ENCODE assay signal across 8 cellular contexts in the genomic region with DNA sequence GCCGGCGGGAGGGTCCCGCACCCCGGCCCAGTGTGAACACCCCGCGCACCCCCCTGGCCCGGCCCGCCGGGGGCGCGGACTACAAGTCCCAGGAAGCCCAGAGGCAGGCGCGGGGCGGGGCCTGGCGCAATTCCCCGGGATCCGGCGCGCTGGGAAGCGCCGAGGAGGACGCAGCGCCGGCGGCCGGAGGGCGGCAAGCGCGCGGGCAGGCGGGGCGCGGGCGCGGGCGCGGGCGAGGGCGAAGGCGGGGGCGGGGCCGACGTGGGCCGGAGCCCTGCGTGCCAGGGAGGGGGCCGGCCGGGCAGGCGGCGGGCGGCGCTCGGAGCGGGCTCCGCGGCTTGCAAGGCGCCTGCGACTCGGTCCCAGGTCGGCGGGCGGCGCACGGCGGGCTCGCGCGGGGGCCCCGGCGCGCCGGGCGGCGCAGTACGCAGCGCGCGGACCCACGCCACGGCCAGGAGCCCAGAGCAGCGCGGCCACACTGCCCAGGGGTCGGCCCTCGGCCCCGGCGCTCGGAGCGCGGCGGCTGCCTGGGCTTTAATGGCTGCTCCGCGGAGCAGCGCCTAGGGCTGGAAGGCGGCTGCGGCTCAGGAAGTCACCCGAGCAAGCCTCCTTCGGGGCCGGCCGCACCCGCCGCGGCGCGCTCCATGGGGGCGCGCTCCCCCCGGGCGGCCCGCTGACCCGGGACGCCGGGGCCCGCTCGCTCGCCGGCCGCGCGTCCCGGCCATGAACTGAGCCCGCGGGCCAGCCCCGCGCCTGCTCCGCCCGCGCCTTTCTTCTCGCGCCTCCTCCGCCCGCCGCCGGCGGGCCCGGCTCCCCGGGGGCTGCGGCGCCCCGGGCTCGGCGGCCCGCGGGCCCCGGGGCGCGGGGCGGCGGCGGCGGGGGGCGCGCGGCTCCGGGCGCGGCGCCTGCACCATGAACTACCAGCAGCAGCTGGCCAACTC. TPM values are rescaled to one million over a fixed set of nuclear protein-coding genes. Genes with fewer than 3 reads are reported as not detected.
A peak's percentile ranks its signal among the peaks of the same experiment; 100 is the strongest.
DNase-seq lines count a peak whose midpoint lies in the region; ATAC-seq and TF ChIP-seq lines count a peak whose summit lies in the region.

A gene (plus strand): TSS at position 269 of the 941 bp plus-strand sequence.

- H3K4me3 ChIP-seq in HEK293 (ENCODE audit: low read depth, low read length) (peak within 1 kb of the TSS; percentile 67), neural cell (ENCODE audit: low read length) (peak within 1 kb of the TSS; percentile 95)

- H3K36me3 ChIP-seq in HEK293 (ENCODE audit: control insufficient read depth in 2 of 2, insufficient read depth in 1 of 2, low read length in 2 of 2) (no peaks in the 10 kb centered on the region), neural cell (ENCODE audit: insufficient read depth, low read length) (no peaks in the 10 kb centered on the region)

- DNase-seq in DMS 273 (lab: John Stamatoyannopoulos, UW; ENCODE audit: unreplicated experiment) (peak; percentile 95), NCI-H345 treated with DMSO at 0.1 percent for 48 hours (lab: John Stamatoyannopoulos, UW; ENCODE audit: unreplicated experiment) (peak; percentile 50), globus pallidus (ENCODE audit: low spot score) (peak; percentile 92)

- H3K27me3 Mint-ChIP-seq in activated naive CD8-positive, alpha-beta T cell = peaks cover 23% of the 10 kb centered on the region

- no peaks in the 10 kb centered on the region for H3K36me3 Mint-ChIP-seq in activated naive CD8-positive, alpha-beta T cell

- no peak within 1 kb of the TSS for H3K27ac Mint-ChIP-seq in activated naive CD8-positive, alpha-beta T cell

- TF ChIP-seq EP300 in neural cell (conservative IDR thresholded peaks at IDR 0.05; ENCODE audit: poor library complexity, severe bottlenecking) = no peak

- H3K9me2 ChIP-seq in neural cell (ENCODE audit: insufficient read depth, low read length) = no peaks in the 10 kb centered on the region

- no peak for TF ChIP-seq RAD21 in neural cell (conservative IDR thresholded peaks at IDR 0.05)

- no peaks in the 10 kb centered on the region for H3K27me3 ChIP-seq in neural cell (ENCODE audit: insufficient read depth, low read depth, low read length)

- peak within 1 kb of the TSS; percentile 76 for H3K9ac ChIP-seq in neural cell (ENCODE audit: low read length)

- no peaks in the 10 kb centered on the region for H3F3A ChIP-seq in neural cell (ENCODE audit: insufficient read depth, low read length, poor library complexity, severe bottlenecking)

- H3K4me1 ChIP-seq in HEK293 (ENCODE audit: control insufficient read depth, insufficient read depth, low read length) = no peaks in the 10 kb centered on the region; the same call in 1 of the 2 replicates

- H3K4me2 ChIP-seq in neural cell (ENCODE audit: low read length) = peak within 1 kb of the TSS; percentile 86

- peaks cover 3% of the 10 kb centered on the region for H4K20me1 ChIP-seq in neural cell (ENCODE audit: insufficient read depth)

- peak within 1 kb of the TSS; percentile 14 for H2AFZ ChIP-seq in neural cell (ENCODE audit: low read depth, low read length)

- no peak for ATAC-seq in HG03196 (IDR thresholded peaks at IDR 0.05; ENCODE audit: unreplicated experiment)
- no peak for ATAC-seq in GM19467 (IDR thresholded peaks at IDR 0.05; ENCODE audit: unreplicated experiment)

- no peaks in the 10 kb centered on the region for H3K9me3 Mint-ChIP-seq in activated naive CD8-positive, alpha-beta T cell (ENCODE audit: low read depth)

- POLR2A ChIA-PET in HEK293 (lab: Yijun Ruan, JAX) = interaction anchor here (0.6 kb wide), 1 partner anchor 310 kb away, joined by 4 read pairs; no protein-coding TSS in a partner anchor

- H3K79me2 ChIP-seq in neural cell (replicated peaks; ENCODE audit: insufficient read depth, low read length) = peaks cover 40% of the 10 kb centered on the region

- H3K27ac ChIP-seq in HEK293 (ENCODE audit: extremely low read depth, low read depth, low read length) (peak within 1 kb of the TSS; percentile 80; the same call in 1 of the 2 replicates), neural cell (ENCODE audit: low read length) (no peak within 1 kb of the TSS)

- H3K4me3 Mint-ChIP-seq in activated naive CD8-positive, alpha-beta T cell = peak within 1 kb of the TSS; percentile 88

- CTCF ChIA-PET in HEK293 (lab: Yijun Ruan, JAX) = no interaction called here

- H3K9me3 ChIP-seq in HEK293 (ENCODE audit: control insufficient read depth, insufficient read depth, low read depth, low read length) (no peaks in the 10 kb centered on the region), neural cell (ENCODE audit: low read length) (no peaks in the 10 kb centered on the region)

- TF ChIP-seq CTCF in HEK293 (tag by site-specific recombination; IDR thresholded peaks at IDR 0.05) (no peak), neural cell (IDR thresholded peaks at IDR 0.05; ENCODE audit: poor library complexity, severe bottlenecking) (no peak)

- H3K4me1 Mint-ChIP-seq in activated naive CD8-positive, alpha-beta T cell (ENCODE audit: low read depth) = peaks cover 13% of the 10 kb centered on the region

TF ChIP-seq in HEK293, 187 proteins besides CTCF, POLR2A, EP300 and RAD21:
- TF ChIP-seq WT1 (tag by site-specific recombination; IDR thresholded peaks at IDR 0.05) = no peak
- TF ChIP-seq IKZF3 (tag by site-specific recombination; IDR thresholded peaks at IDR 0.05) = peak; percentile 92
- TF ChIP-seq, protein P1, sequence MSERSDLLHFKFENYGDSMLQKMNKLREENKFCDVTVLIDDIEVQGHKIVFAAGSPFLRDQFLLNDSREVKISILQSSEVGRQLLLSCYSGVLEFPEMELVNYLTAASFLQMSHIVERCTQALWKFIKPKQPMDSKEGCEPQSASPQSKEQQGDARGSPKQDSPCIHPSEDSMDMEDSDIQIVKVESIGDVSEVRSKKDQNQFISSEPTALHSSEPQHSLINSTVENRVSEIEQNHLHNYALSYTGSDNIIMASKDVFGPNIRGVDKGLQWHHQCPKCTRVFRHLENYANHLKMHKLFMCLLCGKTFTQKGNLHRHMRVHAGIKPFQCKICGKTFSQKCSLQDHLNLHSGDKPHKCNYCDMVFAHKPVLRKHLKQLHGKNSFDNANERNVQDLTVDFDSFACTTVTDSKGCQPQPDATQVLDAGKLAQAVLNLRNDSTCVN (tag by site-specific recombination; optimal IDR thresholded peaks at IDR 0.05) = peak; percentile 22
- 0 out of 2 replicates have a peak, but pooled peaks have one; percentile 1 for TF ChIP-seq ZSCAN30 (tag by site-specific recombination; IDR thresholded peaks at IDR 0.05)
- TF ChIP-seq ZNF76 (tag by site-specific recombination; IDR thresholded peaks at IDR 0.05; ENCODE audit: borderline replicate concordance, low read depth) = peak; percentile 65; the same call in 1 of the 2 replicates

TF ChIP-seq in neural cell, 6 proteins besides CTCF, POLR2A, EP300 and RAD21:
- TF ChIP-seq MXI1 (conservative IDR thresholded peaks at IDR 0.05; ENCODE audit: poor library complexity, severe bottlenecking) (no peak), POLR2AphosphoS5 (IDR thresholded peaks at IDR 0.05) (peak; percentile 37), TAF1 (IDR thresholded peaks at IDR 0.05; ENCODE audit: low read depth) (no peak), EZH2 (IDR thresholded peaks at IDR 0.05; ENCODE audit: borderline replicate concordance, insufficient read depth, low read length, poor library complexity, severe bottlenecking) (no peak), SMC3 (conservative IDR thresholded peaks at IDR 0.05; ENCODE audit: poor library complexity) (no peak)
- TF ChIP-seq, protein P2, sequence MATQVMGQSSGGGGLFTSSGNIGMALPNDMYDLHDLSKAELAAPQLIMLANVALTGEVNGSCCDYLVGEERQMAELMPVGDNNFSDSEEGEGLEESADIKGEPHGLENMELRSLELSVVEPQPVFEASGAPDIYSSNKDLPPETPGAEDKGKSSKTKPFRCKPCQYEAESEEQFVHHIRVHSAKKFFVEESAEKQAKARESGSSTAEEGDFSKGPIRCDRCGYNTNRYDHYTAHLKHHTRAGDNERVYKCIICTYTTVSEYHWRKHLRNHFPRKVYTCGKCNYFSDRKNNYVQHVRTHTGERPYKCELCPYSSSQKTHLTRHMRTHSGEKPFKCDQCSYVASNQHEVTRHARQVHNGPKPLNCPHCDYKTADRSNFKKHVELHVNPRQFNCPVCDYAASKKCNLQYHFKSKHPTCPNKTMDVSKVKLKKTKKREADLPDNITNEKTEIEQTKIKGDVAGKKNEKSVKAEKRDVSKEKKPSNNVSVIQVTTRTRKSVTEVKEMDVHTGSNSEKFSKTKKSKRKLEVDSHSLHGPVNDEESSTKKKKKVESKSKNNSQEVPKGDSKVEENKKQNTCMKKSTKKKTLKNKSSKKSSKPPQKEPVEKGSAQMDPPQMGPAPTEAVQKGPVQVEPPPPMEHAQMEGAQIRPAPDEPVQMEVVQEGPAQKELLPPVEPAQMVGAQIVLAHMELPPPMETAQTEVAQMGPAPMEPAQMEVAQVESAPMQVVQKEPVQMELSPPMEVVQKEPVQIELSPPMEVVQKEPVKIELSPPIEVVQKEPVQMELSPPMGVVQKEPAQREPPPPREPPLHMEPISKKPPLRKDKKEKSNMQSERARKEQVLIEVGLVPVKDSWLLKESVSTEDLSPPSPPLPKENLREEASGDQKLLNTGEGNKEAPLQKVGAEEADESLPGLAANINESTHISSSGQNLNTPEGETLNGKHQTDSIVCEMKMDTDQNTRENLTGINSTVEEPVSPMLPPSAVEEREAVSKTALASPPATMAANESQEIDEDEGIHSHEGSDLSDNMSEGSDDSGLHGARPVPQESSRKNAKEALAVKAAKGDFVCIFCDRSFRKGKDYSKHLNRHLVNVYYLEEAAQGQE (IDR thresholded peaks at IDR 0.05; ENCODE audit: borderline replicate concordance) = no peak

RNA-seq across cellular contexts. Expression of the gene that starts here (rescaled TPM):
- polyA plus RNA-seq in neural cell = 17.4 and 21.9 TPM in 2 replicates
- polyA minus RNA-seq in neural cell = 74.5 and 87.4 TPM in 2 replicates
